31 cellular contexts compared by ENCODE assay signal in the genomic region with DNA sequence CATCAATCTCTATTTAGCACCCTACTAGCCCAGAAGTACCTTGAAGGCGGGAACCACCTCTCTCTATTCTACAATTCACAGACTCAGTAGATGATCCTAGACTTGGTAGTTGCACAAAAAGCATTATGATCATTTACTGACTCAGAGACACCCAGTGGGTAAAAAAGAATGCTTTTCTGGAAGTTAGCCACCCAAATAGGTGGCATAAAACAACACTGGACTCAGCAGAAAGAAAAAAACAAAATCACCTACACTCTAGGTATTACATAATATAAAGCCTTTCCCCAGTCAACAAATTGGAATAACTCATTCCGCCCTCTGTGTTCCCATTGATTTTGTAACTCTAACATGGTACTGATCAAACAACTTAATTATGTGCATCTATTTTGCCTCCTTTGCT.
DNase-seq lines count a peak whose midpoint lies in the region; ATAC-seq, FAIRE-seq and TF ChIP-seq lines count a peak whose summit lies in the region.
"Had no signal": no experiment of that assay in that cellular context is flagged by ENCODE, and none has a peak within 500 bp of the region (broad histone marks: within the 10 kb centered on the region; RNA-seq: fewer than 3 reads in every experiment).

No MANE protein-coding gene starts in this region.

- H3K4me3 ChIP-seq in RWPE2 (ENCODE audit: severe bottlenecking), result no peak overlapping the region
- H3K4me3 ChIP-seq in H1 (ENCODE audit: extremely low read depth in 1 of 4, insufficient read depth in 2 of 4, low read depth in 3 of 4, low read length in 4 of 4), result no peak overlapping the region
- H3K4me3 ChIP-seq: coronary artery, Peyer's patch, SJCRH30, suprapubic skin had no signal

- H3K4me1 Mint-ChIP-seq in activated CD4-positive, alpha-beta T cell treated with anti-CD3 and anti-CD28 coated beads for 36 hours, result peaks cover 28% of the 10 kb centered on the region

- 94% methylated on average over 2 of the region's 2 CpGs; no CpG with 5 or more reads in 1 of the 2 experiments for WGBS in H1 (ENCODE audit: extremely low coverage in 1 of 2, insufficient coverage in 1 of 2, insufficient read length in 1 of 2, insufficient replicate concordance in 2 of 2, low coverage in 1 of 2, low lambda C conversion rate in 2 of 2, missing lambda C conversion rate in 1 of 2), 2 experiments

- no peak overlapping the region for H3K4me3 Mint-ChIP-seq in activated CD4-positive, alpha-beta T cell treated with anti-CD3 and anti-CD28 coated beads for 36 hours
- H3K4me3 Mint-ChIP-seq: CD8-positive, alpha-beta memory T cell; IgD-negative memory B cell; stimulated activated naive B cell treated with anti-CD40 and anti-IgM and Interleukin-4, amounts not matched to agents 10 μg/mL and 1 μg/mL and 100 μg/mL, for 72 hours; T-helper 17 cell had no signal

- no peak overlapping the region for H2BK12ac ChIP-seq in H1 (ENCODE audit: low read depth, low read length)

- H2BK5ac ChIP-seq in H1 (ENCODE audit: low read depth, low read length), result no peak overlapping the region; the same call in 1 of the 2 replicates

- peak overlapping the region; percentile 90 for H3K27ac ChIP-seq in RWPE2 (ENCODE audit: poor library complexity, severe bottlenecking)
- H3K27ac ChIP-seq in H1 (ENCODE audit: low read depth, low read length), result no peak overlapping the region
- H3K27ac ChIP-seq: coronary artery, foreskin keratinocyte, Peyer's patch, SJCRH30, suprapubic skin had no signal

- CTCF ChIA-PET in activated CD4-positive, alpha-beta T cell treated with anti-CD3 and anti-CD28 coated beads for 36 hours (lab: Charles Lee), result no interaction called here
- CTCF ChIA-PET in H1 (lab: Charles Lee; ENCODE audit: partially characterized antibody), result interaction anchor here (0.8 kb wide), 1 partner anchor 22 kb away, joined by 3 read pairs; no protein-coding TSS in a partner anchor

- TF ChIP-seq CTCF in RWPE2 (IDR thresholded peaks at IDR 0.05; ENCODE audit: poor library complexity, severe bottlenecking) (no peak), H1 (IDR thresholded peaks at IDR 0.05; ENCODE audit: control extremely low read depth in 1 of 3, insufficient read depth in 1 of 3, low read depth in 1 of 3, low read length in 3 of 3) (no peak)

- peak overlapping the region; percentile 21 for H3K27ac Mint-ChIP-seq in activated CD4-positive, alpha-beta T cell treated with anti-CD3 and anti-CD28 coated beads for 36 hours
- H3K27ac Mint-ChIP-seq: CD8-positive, alpha-beta memory T cell; IgD-negative memory B cell; progenitor cell of endocrine pancreas; stimulated activated naive B cell treated with anti-CD40 and anti-IgM and Interleukin-4, amounts not matched to agents 10 μg/mL and 1 μg/mL and 100 μg/mL, for 72 hours; T-helper 17 cell had no signal

- no peak overlapping the region for H3K18ac ChIP-seq in H1 (ENCODE audit: extremely low read depth, low read length)

- TF ChIP-seq POLR2A in H1 (IDR thresholded peaks at IDR 0.05; ENCODE audit: control extremely low read depth in 1 of 2, low read depth in 2 of 2, low read length in 2 of 2), result no peak

- peaks cover 0 to 8% of the 10 kb centered on the region in 2 experiments; a peak in 1 of 4 replicates for H3K79me2 ChIP-seq in H1 (ENCODE audit: control insufficient read depth in 1 of 2, insufficient read depth in 2 of 2, low read length in 2 of 2)

- no peak overlapping the region for H4K5ac ChIP-seq in H1 (ENCODE audit: insufficient read length, low read depth, low read length)

- no peaks in the 10 kb centered on the region; the same call in 1 of the 2 replicates for H3K79me1 ChIP-seq in H1 (ENCODE audit: low read depth, low read length)

- no peak for DNase-seq in activated CD4-positive, alpha-beta T cell treated with anti-CD3 and anti-CD28 coated beads for 36 hours
- no peak for DNase-seq in activated CD4-positive, alpha-beta T cell treated with anti-CD3 and anti-CD28 coated beads, Interleukin-2, amount 50 U/mL, for 48 hours
- DNase-seq in RWPE2 (ENCODE audit: low spot score), result no peak
- DNase-seq in H1 (ENCODE audit: low read depth in 1 of 2, low spot score in 2 of 2), result no peak
- peak; percentile 74 for DNase-seq in renal cortical epithelial cell (ENCODE audit: low read depth)
- no peak for DNase-seq in NCI-H2029 treated with DMSO at 0.1 percent for 48 hours (lab: John Stamatoyannopoulos, UW)
- no peak for DNase-seq in EL
- no peak for DNase-seq in iPS-NIHi7 (ENCODE audit: extremely low spot score)
- DNase-seq: activated gamma-delta T cell treated with Interleukin-2 at 50 U/mL for 16 hours; activated T-cell treated with anti-CD3 and anti-CD28 coated beads, Interleukin-2, amount 50 U/mL, for 1 hour; AML-193; CD8-positive, alpha-beta memory T cell; effector memory CD4-positive, alpha-beta T cell; GDM1; HCEC 1CT; mesendoderm; NCI-H1105; NCI-H1930; NCI-H2227 treated with DMSO at 0.1 percent for 48 hours; NCI-H69; Peyer's patch; SJCRH30; stimulated activated CD4-positive, alpha-beta T cell treated with anti-CD3 and anti-CD28 coated beads, Interleukin-15, amount 100 ng/mL, for 24 hours; stimulated activated naive B cell treated with anti-CD40 and anti-IgM and Interleukin-4, amounts not matched to agents 10 μg/mL and 1 μg/mL and 100 μg/mL, for 72 hours; T-helper 17 cell had no signal

- TF ChIP-seq RAD21 in H1 (IDR thresholded peaks at IDR 0.05 in 1 of 2, conservative IDR thresholded peaks at IDR 0.05 in 1 of 2; ENCODE audit: low read depth in 2 of 2, low read length in 2 of 2), result no peak

- H3K9me3 ChIP-seq in RWPE2 (ENCODE audit: severe bottlenecking) (no peaks in the 10 kb centered on the region), H1 (ENCODE audit: insufficient read depth in 2 of 2, low read depth in 1 of 2, low read length in 1 of 2) (no peaks in the 10 kb centered on the region)
- H3K9me3 ChIP-seq: Peyer's patch, SJCRH30, suprapubic skin had no signal

- H3K14ac ChIP-seq in H1 (ENCODE audit: insufficient read length), result no peak overlapping the region

- H3K27me3 ChIP-seq in RWPE2 (ENCODE audit: insufficient read depth, poor library complexity, severe bottlenecking) (no peaks in the 10 kb centered on the region), H1 (replicated peaks in 1 of 4; ENCODE audit: control insufficient read depth in 3 of 4, extremely low read depth in 1 of 4, insufficient read depth in 3 of 4, low read length in 3 of 4) (no peaks in the 10 kb centered on the region)
- H3K27me3 ChIP-seq: foreskin keratinocyte, Peyer's patch, SJCRH30, suprapubic skin had no signal

- H4K20me1 ChIP-seq in H1 (replicated peaks in 1 of 2; ENCODE audit: control insufficient read depth in 1 of 2, insufficient read depth in 2 of 2, low read length in 2 of 2), result no peaks in the 10 kb centered on the region

- POLR2A ChIA-PET in activated CD4-positive, alpha-beta T cell treated with anti-CD3 and anti-CD28 coated beads for 36 hours (lab: Charles Lee), result no interaction called here
- POLR2A ChIA-PET in H1 (lab: Charles Lee; ENCODE audit: partially characterized antibody), result interaction anchor here (0.6 to 0.9 kb wide), 2 partner anchors 19 to 158 kb away, joined by 3 read pairs; no protein-coding TSS in a partner anchor

- H3K4ac ChIP-seq in H1 (replicated peaks; ENCODE audit: insufficient read length, low read depth, low read length), result no peak overlapping the region

- H4K91ac ChIP-seq in H1 (replicated peaks; ENCODE audit: insufficient read length, low read length), result peak overlapping the region; percentile 41

- H3K4me1 ChIP-seq in RWPE2 (ENCODE audit: insufficient read depth, poor library complexity, severe bottlenecking), result peaks cover 63% of the 10 kb centered on the region
- peaks cover 0 to 9% (median 2%) of the 10 kb centered on the region in 4 experiments; a peak in 3 of 7 replicates for H3K4me1 ChIP-seq in H1 (replicated peaks in 1 of 4; ENCODE audit: control insufficient read depth in 3 of 4, insufficient read depth in 4 of 4, low read length in 3 of 4)
- H3K4me1 ChIP-seq: Peyer's patch had no signal

- H3K4me2 ChIP-seq in H1 (ENCODE audit: insufficient read depth in 1 of 2, low read depth in 2 of 2, low read length in 2 of 2), result no peak overlapping the region

- intact Hi-C loops in activated CD4-positive, alpha-beta T cell treated with anti-CD3 and anti-CD28 coated beads for 36 hours (cut with DNase I, micrococcal nuclease), result loop anchor here (5.0 kb wide), 2 partner anchors 143 to 177 kb away; a partner anchor contains a TSS

- no peak overlapping the region for H2BK15ac ChIP-seq in H1 (ENCODE audit: low read length)

- H3K36me3 ChIP-seq in RWPE2 (ENCODE audit: low read depth) (0 out of 2 replicates have a peak, but pooled peaks cover 3% of the 10 kb centered on the region), H1 (ENCODE audit: control insufficient read depth in 2 of 4, insufficient read depth in 4 of 4, low read length in 3 of 4) (no peaks in the 10 kb centered on the region)
- H3K36me3 ChIP-seq: Peyer's patch, SJCRH30, suprapubic skin had no signal

- H2AFZ ChIP-seq in H1 (ENCODE audit: low read length), result no peak overlapping the region

- H2AK5ac ChIP-seq in H1 (ENCODE audit: low read depth, low read length), result no peak overlapping the region

- H3K9ac ChIP-seq in H1 (replicated peaks in 1 of 4; ENCODE audit: extremely low read depth in 1 of 4, low read depth in 3 of 4, low read length in 3 of 4), result no peak overlapping the region

- TF ChIP-seq EP300 in H1 (IDR thresholded peaks at IDR 0.05; ENCODE audit: borderline replicate concordance in 1 of 2, low read depth in 2 of 2, low read length in 2 of 2), result no peak

- H2BK120ac ChIP-seq in H1 (replicated peaks; ENCODE audit: low read depth, low read length), result no peak overlapping the region

- H3K56ac ChIP-seq in H1 (replicated peaks; ENCODE audit: insufficient read length, low read depth, low read length), result no peak overlapping the region

- H3K9me3 Mint-ChIP-seq in activated CD4-positive, alpha-beta T cell treated with anti-CD3 and anti-CD28 coated beads for 36 hours (ENCODE audit: low read depth), result no peaks in the 10 kb centered on the region
- H3K9me3 Mint-ChIP-seq: CD8-positive, alpha-beta memory T cell had no signal

- no peaks in the 10 kb centered on the region for H3K27me3 Mint-ChIP-seq in activated CD4-positive, alpha-beta T cell treated with anti-CD3 and anti-CD28 coated beads for 36 hours
- H3K27me3 Mint-ChIP-seq: progenitor cell of endocrine pancreas, T-helper 17 cell had no signal

- H3K23ac ChIP-seq in H1 (ENCODE audit: insufficient read length), result no peak overlapping the region

- no peaks in the 10 kb centered on the region for H3K23me2 ChIP-seq in H1 (ENCODE audit: low read depth, low read length)

- no peak for ATAC-seq in activated CD4-positive, alpha-beta T cell treated with anti-CD3 and anti-CD28 coated beads for 36 hours
- ATAC-seq in RWPE2 (ENCODE audit: low read depth), result no peak
- ATAC-seq: esophagus mucosa; foreskin keratinocyte; stimulated activated naive B cell treated with anti-CD40 and anti-IgM and Interleukin-4, amounts not matched to agents 10 μg/mL and 1 μg/mL and 100 μg/mL, for 72 hours; T-helper 17 cell had no signal

- H4K8ac ChIP-seq in H1 (ENCODE audit: extremely low read depth, insufficient read depth, low read length), result no peak overlapping the region

- H2BK20ac ChIP-seq in H1 (ENCODE audit: low read length), result no peak overlapping the region

- H3K36me3 Mint-ChIP-seq in activated CD4-positive, alpha-beta T cell treated with anti-CD3 and anti-CD28 coated beads for 36 hours (ENCODE audit: low read depth), result peaks cover 1% of the 10 kb centered on the region
- H3K36me3 Mint-ChIP-seq: CD8-positive, alpha-beta memory T cell; IgD-negative memory B cell; stimulated activated naive B cell treated with anti-CD40 and anti-IgM and Interleukin-4, amounts not matched to agents 10 μg/mL and 1 μg/mL and 100 μg/mL, for 72 hours had no signal

- no peak for FAIRE-seq in H1 (lab: Jason Lieb, UNC)
